ENCODE assay signal across 8 cellular contexts in the genomic region with DNA sequence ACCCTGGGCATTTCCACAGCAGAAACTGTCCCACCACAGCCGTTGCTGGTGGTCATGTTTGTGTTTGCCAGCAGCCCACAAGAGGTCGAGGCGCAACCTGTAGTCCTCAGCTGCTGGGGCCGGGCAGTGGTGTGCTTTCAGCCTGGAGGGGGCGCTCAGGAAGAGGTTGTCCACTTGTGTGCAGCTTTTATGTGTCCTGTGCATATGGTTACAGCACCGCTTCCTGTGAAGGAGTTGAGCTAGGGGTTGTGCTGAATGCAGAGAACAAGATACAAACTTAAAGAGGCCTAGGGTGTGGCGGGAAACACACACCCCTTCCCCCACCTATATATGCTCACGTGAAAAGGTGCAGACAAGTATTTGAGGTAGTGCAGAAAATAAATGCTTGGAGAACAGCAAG. TPM values are rescaled to one million over a fixed set of nuclear protein-coding genes. Genes with fewer than 3 reads are reported as not detected.
DNase-seq lines count a peak whose midpoint lies in the region; ATAC-seq, FAIRE-seq and TF ChIP-seq lines count a peak whose summit lies in the region.

No MANE protein-coding gene starts in this region.

- ATAC-seq in CD8-positive, alpha-beta T cell: peak; percentile 96
- ATAC-seq in GM19324 (IDR thresholded peaks at IDR 0.05; ENCODE audit: low FRiP score, unreplicated experiment): no peak

- no peaks in the 10 kb centered on the region for H3K9me3 ChIP-seq in CD8-positive, alpha-beta T cell (ENCODE audit: low read length)
- no peaks in the 10 kb centered on the region for H3K9me3 ChIP-seq in OCI-LY3 (ENCODE audit: insufficient read depth, low read length)

- no peaks in the 10 kb centered on the region for H3K9me3 Mint-ChIP-seq in CD8-positive, alpha-beta T cell
- H3K9me3 Mint-ChIP-seq in neural crest cell: no peaks in the 10 kb centered on the region

- H3K4me3 ChIP-seq in CD8-positive, alpha-beta T cell (ENCODE audit: low read depth, low read length): no peak overlapping the region
- no peak overlapping the region for H3K4me3 ChIP-seq in OCI-LY3 (ENCODE audit: low read length)

- peaks cover 49% of the 10 kb centered on the region for H3K4me1 ChIP-seq in CD8-positive, alpha-beta T cell (ENCODE audit: insufficient read depth, low read length)
- H3K4me1 ChIP-seq in OCI-LY3 (ENCODE audit: low read length): no peaks in the 10 kb centered on the region

- peaks cover 58% of the 10 kb centered on the region for H3K79me2 ChIP-seq in OCI-LY3 (ENCODE audit: low read length)

- no peaks in the 10 kb centered on the region for H3K27me3 ChIP-seq in CD8-positive, alpha-beta T cell (ENCODE audit: insufficient read depth, low read length)
- H3K27me3 ChIP-seq in OCI-LY3 (ENCODE audit: low read depth, low read length): no peaks in the 10 kb centered on the region

- FAIRE-seq in frontal cortex (lab: Jason Lieb, UNC): no peak

- H3K27me3 Mint-ChIP-seq in CD8-positive, alpha-beta T cell (ENCODE audit: low read depth): no peaks in the 10 kb centered on the region
- no peaks in the 10 kb centered on the region for H3K27me3 Mint-ChIP-seq in neural crest cell (ENCODE audit: low read depth)

- peak; percentile 63 for TF ChIP-seq CTCF in CD8-positive, alpha-beta T cell (IDR thresholded peaks at IDR 0.05)
- TF ChIP-seq CTCF in OCI-LY3 (IDR thresholded peaks at IDR 0.05; ENCODE audit: low read depth, low read length) (peak; percentile 47), neural crest cell (conservative IDR thresholded peaks at IDR 0.05) (peak; percentile 22)

- H4K20me1 ChIP-seq in OCI-LY3 (ENCODE audit: insufficient read depth, low read length): peaks cover 74% of the 10 kb centered on the region

- intact Hi-C loops in CD8-positive, alpha-beta T cell (cut with DNase I, micrococcal nuclease): loop anchor here (1.0 to 2.0 kb wide), 4 partner anchors 26 to 229 kb away; partner anchors contain the start of gene PFKFB3 (in 1 of the 2)

- H2AFZ ChIP-seq in OCI-LY3 (ENCODE audit: low read depth, low read length): no peak overlapping the region

- peaks cover 76% of the 10 kb centered on the region for H3K4me1 Mint-ChIP-seq in CD8-positive, alpha-beta T cell (ENCODE audit: low read depth)
- H3K4me1 Mint-ChIP-seq in neural crest cell: peaks cover 16% of the 10 kb centered on the region

- H3K27ac Mint-ChIP-seq in CD8-positive, alpha-beta T cell: peak overlapping the region; percentile 85
- H3K27ac Mint-ChIP-seq in neural crest cell (ENCODE audit: unreplicated experiment): no peak overlapping the region

- CTCF ChIA-PET in CD8-positive, alpha-beta T cell (lab: Charles Lee): interaction anchor here (0.6 to 4.1 kb wide), 21 partner anchors 9 to 233 kb away, joined by 3 to 39 read pairs (median 5); partner anchors contain the start of gene PFKFB3

- no peaks in the 10 kb centered on the region for H3K36me3 ChIP-seq in CD8-positive, alpha-beta T cell (ENCODE audit: insufficient read depth, low read length)
- H3K36me3 ChIP-seq in OCI-LY3 (replicated peaks; ENCODE audit: low read depth, low read length): peaks cover 6% of the 10 kb centered on the region

- peak overlapping the region; percentile 56 for H3K4me3 Mint-ChIP-seq in CD8-positive, alpha-beta T cell
- H3K4me3 Mint-ChIP-seq in neural crest cell: no peak overlapping the region

- POLR2A ChIA-PET in CD8-positive, alpha-beta T cell (lab: Charles Lee): interaction anchor here (0.9 to 2.5 kb wide), 5 partner anchors 10 to 209 kb away, joined by 3 to 26 read pairs (median 4); partner anchors contain the start of gene PFKFB3

- DNase-seq in CD8-positive, alpha-beta T cell: peak; percentile 39 to 80 (median 62)
- peak; percentile 38 for DNase-seq in activated T-helper 9 cell treated with anti-CD3 and anti-CD28 coated beads, Interleukin-2, amount 50 U/mL, for 16 hours (ENCODE audit: low read depth)
- DNase-seq in neural crest cell (ENCODE audit: low read depth, low spot score) (no peak), OCI-M2 (lab: John Stamatoyannopoulos, UW; ENCODE audit: unreplicated experiment) (no peak), frontal cortex (ENCODE audit: low spot score in 2 of 2) (no peak), occipital lobe (lab: John Stamatoyannopoulos, UW) (no peak)

- no peak overlapping the region for H3K9ac ChIP-seq in OCI-LY3 (ENCODE audit: low read length)

- H3K27ac ChIP-seq in CD8-positive, alpha-beta T cell (ENCODE audit: low read depth, low read length): no peak overlapping the region
- H3K27ac ChIP-seq in OCI-LY3 (ENCODE audit: low read length): no peak overlapping the region

- H3K4me2 ChIP-seq in OCI-LY3 (ENCODE audit: low read length): no peak overlapping the region

- H3K36me3 Mint-ChIP-seq in CD8-positive, alpha-beta T cell: peaks cover 8% of the 10 kb centered on the region
- no peaks in the 10 kb centered on the region for H3K36me3 Mint-ChIP-seq in neural crest cell (ENCODE audit: low read depth)

RNA-seq across cellular contexts. Expression of gene PFKFB3, which starts 29.5 kb away (rescaled TPM):
- total RNA-seq in CD8-positive, alpha-beta T cell: 100 to 1,000 TPM; 221 to 233 TPM
- 36.7 and 39.3 TPM in 2 replicates for total RNA-seq in neural crest cell
- 14.3 TPM for total RNA-seq in frontal cortex
- total RNA-seq in occipital lobe: 21.4 TPM

Comparison
In these comparisons a context has a peak if more than half of its experiments do, and no peak if none do; other contexts are left out.
1. DNase-seq: peak in CD8-positive, alpha-beta T cell (7 of 7) and activated T-helper 9 cell treated with anti-CD3 and anti-CD28 coated beads, Interleukin-2, amount 50 U/mL, for 16 hours (single experiment); none in neural crest cell (single experiment), OCI-M2 (single experiment), frontal cortex (0 of 2) and occipital lobe (single experiment).
2. Peak in every context shown above with its lines, with median percentiles within 50 percentile points of each other: CTCF ChIP-seq.